Comparison of ENCODE assay signal across 9 cellular contexts in the genomic region with DNA sequence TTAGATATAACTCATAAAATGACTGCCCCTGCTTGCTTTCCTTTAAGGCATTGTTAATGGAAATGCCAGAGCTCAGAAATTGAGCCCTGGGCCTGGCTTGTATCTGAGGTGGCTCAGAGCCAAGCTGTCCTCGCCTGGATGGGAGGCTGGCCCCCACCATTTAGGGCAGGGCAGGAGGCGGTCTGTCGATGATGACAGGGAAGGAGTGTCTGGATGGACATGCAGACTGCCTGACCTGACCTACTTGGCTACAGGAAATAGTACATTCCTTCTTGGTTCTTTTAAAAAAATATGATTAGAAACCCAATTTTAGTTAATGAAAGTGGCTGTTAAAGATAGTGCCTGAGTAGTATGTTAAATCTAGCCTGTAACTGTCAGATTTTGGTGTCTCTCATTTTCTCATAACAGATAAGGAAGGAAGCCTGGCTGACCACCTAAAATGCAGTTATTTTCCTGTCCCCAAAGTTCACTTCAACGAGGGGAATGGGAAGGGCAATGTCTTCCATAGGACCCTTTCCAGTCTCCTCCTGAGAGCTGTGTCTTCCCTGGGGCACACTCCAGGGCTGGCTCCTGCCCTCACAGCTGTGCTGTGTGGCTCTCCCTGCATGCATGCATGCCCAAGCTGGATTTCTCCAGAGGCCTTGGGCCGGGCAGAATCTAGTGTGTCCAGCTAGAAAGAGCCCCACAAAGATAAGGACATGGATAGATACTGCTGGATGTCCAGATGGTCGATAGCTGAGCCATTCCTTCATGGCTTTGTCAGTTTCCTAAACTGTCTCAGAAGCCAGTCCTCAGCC. TPM values are rescaled to one million over a fixed set of nuclear protein-coding genes. Genes with fewer than 3 reads are reported as not detected.
A peak's percentile ranks its signal among the peaks of the same experiment; 100 is the strongest.
DNase-seq lines count a peak whose midpoint lies in the region; ATAC-seq and TF ChIP-seq lines count a peak whose summit lies in the region.
"Had no signal": no experiment of that assay in that cellular context is flagged by ENCODE, and none has a peak within 500 bp of the region (broad histone marks: within the 10 kb centered on the region; RNA-seq: fewer than 3 reads in every experiment).

No MANE protein-coding gene starts in this region.

- DNase-seq in GM23248: peak; percentile 84
- peak; percentile 83 to 96 for DNase-seq in cardiac fibroblast (ENCODE audit: low read depth in 2 of 2)
- peak; percentile 61 for DNase-seq in hepatocyte (ENCODE audit: low spot score)
- no peak for DNase-seq in SKM-1 (lab: John Stamatoyannopoulos, UW; ENCODE audit: unreplicated experiment)
- no peak for DNase-seq in SW 1271 (lab: John Stamatoyannopoulos, UW)
- DNase-seq in Ammon's horn (ENCODE audit: low spot score): no peak
- DNase-seq: SIG-M5 had no signal

- H4K20me1 ChIP-seq in GM23248 (ENCODE audit: insufficient read depth) (no peaks in the 10 kb centered on the region; the same call in 1 of the 2 replicates), hepatocyte (ENCODE audit: insufficient read depth, poor library complexity, severe bottlenecking) (peaks cover 2% of the 10 kb centered on the region)

- no peaks in the 10 kb centered on the region for H3K27me3 ChIP-seq in GM23248 (replicated peaks; ENCODE audit: insufficient read depth)
- no peaks in the 10 kb centered on the region for H3K27me3 ChIP-seq in hepatocyte
- H3K27me3 ChIP-seq in skeletal muscle tissue (ENCODE audit: control insufficient read depth in 3 of 3, insufficient read depth in 3 of 3, low read length in 3 of 3): no peaks in the 10 kb centered on the region

- ATAC-seq in HG03025 (IDR thresholded peaks at IDR 0.05; ENCODE audit: low FRiP score, unreplicated experiment): no peak

- no peaks in the 10 kb centered on the region for H3K9me3 ChIP-seq in GM23248 (ENCODE audit: low read depth)
- H3K9me3 ChIP-seq in hepatocyte (ENCODE audit: low read depth): no peaks in the 10 kb centered on the region
- no peaks in the 10 kb centered on the region for H3K9me3 ChIP-seq in skeletal muscle tissue (ENCODE audit: control insufficient read depth in 3 of 3, low read length in 3 of 3)

- peak overlapping the region; percentile 59 for H3K4me2 ChIP-seq in GM23248 (ENCODE audit: unreplicated experiment)
- H3K4me2 ChIP-seq in hepatocyte: no peak overlapping the region

- peaks cover 7% of the 10 kb centered on the region; the same call in 1 of the 2 replicates for H3K36me3 ChIP-seq in GM23248 (ENCODE audit: low read depth)
- H3K36me3 ChIP-seq in hepatocyte (replicated peaks; ENCODE audit: insufficient read depth, low read depth): no peaks in the 10 kb centered on the region
- peaks cover 7 to 14% (median 11%) of the 10 kb centered on the region in 3 donors for H3K36me3 ChIP-seq in skeletal muscle tissue (ENCODE audit: control insufficient read depth in 3 of 3, insufficient read depth in 3 of 3, low read length in 3 of 3)

- H3K4me3 ChIP-seq in GM23248 (no peak overlapping the region), cardiac fibroblast (replicated peaks in 1 of 2; ENCODE audit: low read depth in 2 of 2, low read length in 2 of 2) (no peak overlapping the region), hepatocyte (no peak overlapping the region), skeletal muscle tissue (ENCODE audit: low read length in 3 of 3) (no peak overlapping the region)

- H3K27ac ChIP-seq in GM23248 (peak overlapping the region; percentile 78), hepatocyte (peak overlapping the region; percentile 40), skeletal muscle tissue (ENCODE audit: low read depth, low read length) (peak overlapping the region; percentile 49)

- H3K9me2 ChIP-seq in GM23248 (ENCODE audit: insufficient read depth): no peaks in the 10 kb centered on the region
- H3K9me2 ChIP-seq in hepatocyte (replicated peaks; ENCODE audit: insufficient read depth): no peaks in the 10 kb centered on the region

- no peak for TF ChIP-seq CTCF in cardiac fibroblast (IDR thresholded peaks at IDR 0.05; ENCODE audit: low read depth, low read length)
- TF ChIP-seq CTCF in hepatocyte (IDR thresholded peaks at IDR 0.05; ENCODE audit: poor library complexity): no peak

- no peak overlapping the region for H3K9ac ChIP-seq in GM23248
- peak overlapping the region in 1 of 3 donors; percentile 15 for H3K9ac ChIP-seq in skeletal muscle tissue (ENCODE audit: low read depth in 1 of 3, low read length in 3 of 3)

- H3K79me2 ChIP-seq in GM23248 (ENCODE audit: insufficient read depth) (peaks cover 26% of the 10 kb centered on the region), hepatocyte (peaks cover 15% of the 10 kb centered on the region)

- H3F3A ChIP-seq in GM23248 (ENCODE audit: insufficient read depth): peaks cover 70% of the 10 kb centered on the region

- WGBS in GM23248 (ENCODE audit: low coverage in 1 of 2, low lambda C conversion rate in 2 of 2, missing lambda C conversion rate in 2 of 2), 2 experiments: 21% methylated on average over 6 of the region's 6 CpGs
- 54% methylated on average over 6 of the region's 6 CpGs for WGBS in hepatocyte (ENCODE audit: low lambda C conversion rate, missing lambda C conversion rate)

- H2AFZ ChIP-seq in GM23248: no peak overlapping the region
- H2AFZ ChIP-seq in hepatocyte: no peak overlapping the region

- peaks cover 55% of the 10 kb centered on the region for H3K4me1 ChIP-seq in GM23248 (ENCODE audit: insufficient read depth)
- peaks cover 20% of the 10 kb centered on the region for H3K4me1 ChIP-seq in hepatocyte (ENCODE audit: insufficient read depth)
- H3K4me1 ChIP-seq in skeletal muscle tissue (ENCODE audit: control insufficient read depth in 3 of 3, insufficient read depth in 3 of 3, low read length in 3 of 3): peaks cover 25 to 43% (median 28%) of the 10 kb centered on the region in 3 donors

- in situ Hi-C loops in GM23248 (cut with MboI): no loop called here

RNA-seq across cellular contexts. Expression of a gene that starts 42.3 kb away (rescaled TPM):
- 106 and 125 TPM in 2 replicates for total RNA-seq in GM23248 (2014; rRNA removed; shearing (Covaris generic))
- polyA plus RNA-seq in GM23248 (2016; fragmentation: Nextera tagmentation; extraction: Ambion mirVana) (115 and 117 TPM in 2 replicates), hepatocyte (180 and 198 TPM in 2 replicates)
- total RNA-seq in hepatocyte (304 and 311 TPM in 2 replicates), skeletal muscle tissue (86.1 TPM)

Comparison
In these comparisons a context has a peak if more than half of its experiments do, and no peak if none do; other contexts are left out.
1. DNase-seq: peak in GM23248 (single experiment), cardiac fibroblast (2 of 2) and hepatocyte (single experiment); none in SKM-1 (single experiment), SW 1271 (0 of 2) and Ammon's horn (single experiment).
2. Peak in every context shown above with its lines, with median percentiles within 50 percentile points of each other: H3K27ac ChIP-seq.